In the genomic region with DNA sequence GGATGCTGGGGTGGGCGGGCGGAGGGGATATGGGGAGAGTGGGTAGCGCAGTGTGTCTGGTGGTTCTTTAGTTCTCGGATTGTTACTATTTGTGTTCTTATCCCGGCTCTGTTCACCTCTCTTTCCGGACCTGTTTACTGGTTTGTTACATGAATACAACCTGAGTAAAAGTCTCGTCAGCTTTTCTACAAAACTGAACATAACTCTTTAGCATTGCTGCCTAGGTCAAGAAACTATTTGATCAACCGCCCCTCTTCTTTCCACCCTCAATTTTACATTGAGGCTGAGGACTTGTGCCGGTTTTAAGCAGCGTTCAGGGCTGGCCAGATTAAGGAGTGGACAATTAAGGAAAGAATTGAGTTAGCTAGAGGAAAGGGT, we compare ENCODE assay signal across 9 cellular contexts. TPM values are rescaled to one million over a fixed set of nuclear protein-coding genes. Genes with fewer than 3 reads are reported as not detected.
DNase-seq lines count a peak whose midpoint lies in the region; ATAC-seq, FAIRE-seq and TF ChIP-seq lines count a peak whose summit lies in the region.
"Had no signal": no experiment of that assay in that cellular context is flagged by ENCODE, and none has a peak within 500 bp of the region (broad histone marks: within the 10 kb centered on the region; RNA-seq: fewer than 3 reads in every experiment).

No MANE protein-coding gene starts in this region.

- intact Hi-C loops in endothelial cell of umbilical vein (cut with micrococcal nuclease), result loop anchor here (2.0 to 5.0 kb wide), 4 partner anchors 423 to 1295 kb away; a partner anchor contains a TSS

- H3K27me3 ChIP-seq in MG63 (no peaks in the 10 kb centered on the region), endothelial cell of umbilical vein (ENCODE audit: control insufficient read depth in 2 of 2, insufficient read depth in 2 of 2, low read length in 2 of 2) (peaks cover 6 to 8% of the 10 kb centered on the region in 2 experiments), neural progenitor cell (peaks cover 23% of the 10 kb centered on the region)

- H3K4me2 ChIP-seq in endothelial cell of umbilical vein (ENCODE audit: insufficient read depth, low read length) (peak overlapping the region; percentile 72), neural progenitor cell (peak overlapping the region; percentile 97)

- H3F3A ChIP-seq in neural progenitor cell (ENCODE audit: low read depth), result peaks cover 28% of the 10 kb centered on the region

- no peak overlapping the region for H3K27ac Mint-ChIP-seq in neural progenitor cell
- H3K27ac Mint-ChIP-seq in activated T-helper 17 cell treated with anti-CD3 and anti-CD28 coated beads, Interleukin-2, amount 50 U/mL, for 72 hours, result no peak overlapping the region
- H3K27ac Mint-ChIP-seq: T-helper 17 cell had no signal

- no peaks in the 10 kb centered on the region for H3K9me3 Mint-ChIP-seq in neural progenitor cell
- no peaks in the 10 kb centered on the region for H3K9me3 Mint-ChIP-seq in activated T-helper 17 cell treated with anti-CD3 and anti-CD28 coated beads, Interleukin-2, amount 50 U/mL, for 72 hours

- no peak for FAIRE-seq in endothelial cell of umbilical vein (lab: Jason Lieb, UNC)

- H4K20me1 ChIP-seq in endothelial cell of umbilical vein (replicated peaks; ENCODE audit: control insufficient read depth, extremely low read depth, insufficient read depth, low read length) (no peaks in the 10 kb centered on the region), neural progenitor cell (ENCODE audit: low read depth) (no peaks in the 10 kb centered on the region)

- dilution Hi-C loops in endothelial cell of umbilical vein (cut with MboI; ENCODE audit: extremely low pct_ligation_motif_present, low sequenced_read_pairs), result no loop called here

- DNase-seq in AG09309 (ENCODE audit: low read depth) (no peak), MG63 (no peak), endothelial cell of umbilical vein (ENCODE audit: low read depth, low spot score) (peak; percentile 4), neural progenitor cell (ENCODE audit: low spot score) (no peak), EL (no peak), NCI-H2171 treated with DMSO at 0.1 percent for 48 hours (lab: John Stamatoyannopoulos, UW) (no peak)

- H3K4me1 Mint-ChIP-seq in neural progenitor cell, result peaks cover 8% of the 10 kb centered on the region
- H3K4me1 Mint-ChIP-seq in activated T-helper 17 cell treated with anti-CD3 and anti-CD28 coated beads, Interleukin-2, amount 50 U/mL, for 72 hours, result peaks cover 22% of the 10 kb centered on the region

- TF ChIP-seq CTCF in AG09309 (IDR thresholded peaks at IDR 0.05; ENCODE audit: control insufficient read depth, insufficient read depth, low read depth, low read length, missing control alignments) (no peak), endothelial cell of umbilical vein (IDR thresholded peaks at IDR 0.05; ENCODE audit: extremely low read depth in 1 of 2, insufficient read depth in 1 of 2, low read depth in 1 of 2, low read length in 2 of 2) (no peak), neural progenitor cell (IDR thresholded peaks at IDR 0.05) (no peak)

- no peak for ATAC-seq in activated T-helper 17 cell treated with anti-CD3 and anti-CD28 coated beads, Interleukin-2, amount 50 U/mL, for 72 hours (replicated peaks)
- ATAC-seq in HG02798 (IDR thresholded peaks at IDR 0.05; ENCODE audit: poor library complexity, unreplicated experiment), result no peak

- H3K36me3 ChIP-seq in MG63 (peaks cover 2% of the 10 kb centered on the region), endothelial cell of umbilical vein (ENCODE audit: control insufficient read depth in 2 of 2, extremely low read depth in 1 of 2, insufficient read depth in 2 of 2, low read length in 2 of 2) (peaks cover 3 to 11% of the 10 kb centered on the region in 2 experiments), neural progenitor cell (no peaks in the 10 kb centered on the region)

- peaks cover 17% of the 10 kb centered on the region for H3K27me3 Mint-ChIP-seq in neural progenitor cell (ENCODE audit: insufficient read depth, low read depth)
- peaks cover 13% of the 10 kb centered on the region for H3K27me3 Mint-ChIP-seq in activated T-helper 17 cell treated with anti-CD3 and anti-CD28 coated beads, Interleukin-2, amount 50 U/mL, for 72 hours

- CTCF ChIA-PET in endothelial cell of umbilical vein (lab: Charles Lee), result no interaction called here

- peak overlapping the region; percentile 99 for H3K4me3 ChIP-seq in AG09309 (ENCODE audit: control insufficient read depth, low read depth, low read length)
- peak overlapping the region; percentile 72 for H3K4me3 ChIP-seq in MG63
- H3K4me3 ChIP-seq in endothelial cell of umbilical vein (replicated peaks in 1 of 3; ENCODE audit: insufficient read depth in 1 of 3, low read depth in 1 of 3, low read length in 3 of 3), result peak overlapping the region; percentile 25 to 87 (median 69)
- H3K4me3 ChIP-seq in neural progenitor cell, result peak overlapping the region; percentile 71

- no peak overlapping the region for H2AFZ ChIP-seq in endothelial cell of umbilical vein (ENCODE audit: low read depth, low read length)
- no peak overlapping the region for H2AFZ ChIP-seq in neural progenitor cell (replicated peaks)

- no TSS peak for BruUV-seq in endothelial cell of umbilical vein (replicated peaks; lab: Mats Ljungman, UMichigan)

- peaks cover 18% of the 10 kb centered on the region for H3K4me1 ChIP-seq in endothelial cell of umbilical vein (ENCODE audit: control insufficient read depth, extremely low read depth, insufficient read depth, low read length)
- peaks cover 7% of the 10 kb centered on the region for H3K4me1 ChIP-seq in neural progenitor cell

- H3K9me1 ChIP-seq in endothelial cell of umbilical vein (replicated peaks; ENCODE audit: control insufficient read depth, extremely low read depth, insufficient read depth, low read length), result no peaks in the 10 kb centered on the region

- H3K9ac ChIP-seq in endothelial cell of umbilical vein (replicated peaks; ENCODE audit: extremely low read depth, insufficient read depth, low read length), result peak overlapping the region; percentile 62
- H3K9ac ChIP-seq in neural progenitor cell, result peak overlapping the region; percentile 73

- H3K4me3 Mint-ChIP-seq in neural progenitor cell, result no peak overlapping the region
- no peak overlapping the region for H3K4me3 Mint-ChIP-seq in activated T-helper 17 cell treated with anti-CD3 and anti-CD28 coated beads, Interleukin-2, amount 50 U/mL, for 72 hours
- H3K4me3 Mint-ChIP-seq: T-helper 17 cell had no signal

- POLR2A ChIA-PET in endothelial cell of umbilical vein (lab: Charles Lee), result no interaction called here

- H3K9me3 ChIP-seq in MG63 (no peaks in the 10 kb centered on the region), endothelial cell of umbilical vein (replicated peaks; ENCODE audit: control insufficient read depth, insufficient read depth, low read length) (no peaks in the 10 kb centered on the region), neural progenitor cell (ENCODE audit: low read depth) (no peaks in the 10 kb centered on the region)

- no peak for TF ChIP-seq POLR2A in endothelial cell of umbilical vein (IDR thresholded peaks at IDR 0.05; ENCODE audit: low read depth, low read length)

- peaks cover 13% of the 10 kb centered on the region for H3K79me2 ChIP-seq in endothelial cell of umbilical vein (ENCODE audit: control insufficient read depth, insufficient read depth, low read length)
- peaks cover 17% of the 10 kb centered on the region for H3K79me2 ChIP-seq in neural progenitor cell (ENCODE audit: low read depth)

- no peak overlapping the region for H3K27ac ChIP-seq in endothelial cell of umbilical vein (ENCODE audit: insufficient read depth, low read depth, low read length)
- no peak overlapping the region for H3K27ac ChIP-seq in neural progenitor cell

- H3K36me3 Mint-ChIP-seq in neural progenitor cell, result peaks cover 13% of the 10 kb centered on the region
- H3K36me3 Mint-ChIP-seq in activated T-helper 17 cell treated with anti-CD3 and anti-CD28 coated beads, Interleukin-2, amount 50 U/mL, for 72 hours (ENCODE audit: low read depth), result peaks cover 6% of the 10 kb centered on the region

TF ChIP-seq in endothelial cell of umbilical vein, 7 proteins besides CTCF, POLR2A, EP300 and RAD21 (continues in another document):
- TF ChIP-seq MYC (IDR thresholded peaks at IDR 0.05; ENCODE audit: low read depth, low read length) (no peak), POLR2AphosphoS5 (IDR thresholded peaks at IDR 0.05; ENCODE audit: insufficient read depth, low read depth, low read length) (no peak), EZH2 (IDR thresholded peaks at IDR 0.05; ENCODE audit: borderline replicate concordance, low read depth, low read length, severe bottlenecking) (no peak), JUN (IDR thresholded peaks at IDR 0.05; ENCODE audit: borderline replicate concordance, insufficient read depth, insufficient read length, low read depth) (no peak), FOS (IDR thresholded peaks at IDR 0.05; ENCODE audit: borderline replicate concordance, insufficient read depth, low read length) (no peak)

RNA-seq across cellular contexts. Expression of a gene that starts 0.6 kb away (rescaled TPM):
- 21.8 and 22.6 TPM in 2 replicates for total RNA-seq in MG63 (2014; rRNA removed; shearing (Covaris generic); ENCODE audit: low replicate concordance)
- total RNA-seq in endothelial cell of umbilical vein, result 18.5 and 20.1 TPM in 2 replicates
- 22.2 and 25.8 TPM in 2 replicates for polyA plus RNA-seq in endothelial cell of umbilical vein
- polyA plus RNA-seq in endothelial cell of umbilical vein (2011; cell fraction: cytosol; rRNA removed), result 15.3 and 19.2 TPM in 2 replicates
- 10.7 and 11.0 TPM in 2 replicates for polyA plus RNA-seq in endothelial cell of umbilical vein (2011; cell fraction: nucleus; rRNA removed)
- polyA plus RNA-seq in endothelial cell of umbilical vein (2012), result 12.0 and 13.5 TPM in 2 replicates
- polyA minus RNA-seq in endothelial cell of umbilical vein, result 17.7 and 18.1 TPM in 2 replicates
- 10.7 TPM for polyA minus RNA-seq in endothelial cell of umbilical vein (2011; cell fraction: cytosol; rRNA and poly(A)+ RNA removed)
- polyA minus RNA-seq in endothelial cell of umbilical vein (2011; cell fraction: nucleus; rRNA and poly(A)+ RNA removed), result 14.0 and 15.7 TPM in 2 replicates
- total RNA-seq in neural progenitor cell (ENCODE audit: low replicate concordance), result 13.1 and 17.3 TPM in 2 replicates
- total RNA-seq in activated T-helper 17 cell treated with anti-CD3 and anti-CD28 coated beads, Interleukin-2, amount 50 U/mL, for 72 hours, result 10 to 100 TPM; 24.5 to 30.0 TPM

RNA-seq across cellular contexts. Expression of a gene that starts 59.2 kb away (rescaled TPM):
- 70.7 and 71.8 TPM in 2 replicates for total RNA-seq in MG63 (2014; rRNA removed; shearing (Covaris generic); ENCODE audit: low replicate concordance)
- total RNA-seq in endothelial cell of umbilical vein (33.7 and 36.9 TPM in 2 replicates), neural progenitor cell (ENCODE audit: low replicate concordance) (81.8 and 86.8 TPM in 2 replicates)
- 12.3 and 13.1 TPM in 2 replicates for polyA plus RNA-seq in endothelial cell of umbilical vein
- polyA plus RNA-seq in endothelial cell of umbilical vein (2011; cell fraction: cytosol; rRNA removed), result 25.9 and 32.8 TPM in 2 replicates
- 14.0 and 17.9 TPM in 2 replicates for polyA plus RNA-seq in endothelial cell of umbilical vein (2011; cell fraction: nucleus; rRNA removed)
- polyA plus RNA-seq in endothelial cell of umbilical vein (2012), result 28.5 and 43.6 TPM in 2 replicates
- polyA minus RNA-seq in endothelial cell of umbilical vein, result 17.4 and 18.0 TPM in 2 replicates
- 15.0 TPM for polyA minus RNA-seq in endothelial cell of umbilical vein (2011; cell fraction: cytosol; rRNA and poly(A)+ RNA removed)
- 3.8 and 7.7 TPM in 2 replicates for polyA minus RNA-seq in endothelial cell of umbilical vein (2011; cell fraction: nucleus; rRNA and poly(A)+ RNA removed)
- 10 to 100 TPM; 84.3 to 90.3 TPM for total RNA-seq in activated T-helper 17 cell treated with anti-CD3 and anti-CD28 coated beads, Interleukin-2, amount 50 U/mL, for 72 hours
